ENCODE assay signal across 20 cellular contexts in the genomic region with DNA sequence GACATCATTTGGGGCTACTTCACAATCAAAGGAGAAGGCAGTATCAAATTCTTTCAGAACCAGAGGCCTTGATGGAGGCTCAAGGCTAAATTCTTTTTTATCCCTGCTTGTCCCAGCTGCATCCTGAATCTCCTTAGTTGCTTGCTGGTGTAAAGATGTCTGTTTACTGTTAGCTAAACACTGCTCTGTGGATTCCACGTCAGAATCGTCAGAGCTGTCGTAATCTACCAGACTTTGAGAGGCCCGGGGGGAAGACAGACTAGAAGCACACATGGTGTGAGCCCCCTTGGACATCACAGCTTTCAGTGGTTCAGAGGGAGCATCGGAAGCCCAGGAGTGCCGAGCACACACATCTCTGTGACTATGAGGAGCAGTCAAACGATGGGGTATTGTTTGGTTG. TPM values are rescaled to one million over a fixed set of nuclear protein-coding genes. Genes with fewer than 3 reads are reported as not detected.
DNase-seq lines count a peak whose midpoint lies in the region; ATAC-seq and TF ChIP-seq lines count a peak whose summit lies in the region.
"Had no signal": no experiment of that assay in that cellular context is flagged by ENCODE, and none has a peak within 500 bp of the region (broad histone marks: within the 10 kb centered on the region; RNA-seq: fewer than 3 reads in every experiment).

No MANE protein-coding gene starts in this region.

- peak overlapping the region; percentile 39 for H3K27ac Mint-ChIP-seq in activated T-cell treated with anti-CD3 and anti-CD28 coated beads, Interleukin-2, amount 50 U/mL, for 72 hours
- H3K27ac Mint-ChIP-seq in CD8-positive, alpha-beta T cell, result peak overlapping the region; percentile 34
- peak overlapping the region; percentile 23 for H3K27ac Mint-ChIP-seq in activated T-helper 17 cell treated with anti-CD3 and anti-CD28 coated beads, Interleukin-2, amount 50 U/mL, for 72 hours
- H3K27ac Mint-ChIP-seq in naive thymus-derived CD4-positive, alpha-beta T cell, result peak overlapping the region; percentile 68 to 99 (median 90)
- H3K27ac Mint-ChIP-seq: IgD-negative memory B cell had no signal

- no peak overlapping the region for H3K4me3 Mint-ChIP-seq in activated T-cell treated with anti-CD3 and anti-CD28 coated beads, Interleukin-2, amount 50 U/mL, for 72 hours
- no peak overlapping the region for H3K4me3 Mint-ChIP-seq in CD8-positive, alpha-beta T cell
- no peak overlapping the region for H3K4me3 Mint-ChIP-seq in activated T-helper 17 cell treated with anti-CD3 and anti-CD28 coated beads, Interleukin-2, amount 50 U/mL, for 72 hours
- peak overlapping the region in 3 of 10 donors; percentile 3 to 33 (median 21) for H3K4me3 Mint-ChIP-seq in naive thymus-derived CD4-positive, alpha-beta T cell
- H3K4me3 Mint-ChIP-seq: IgD-negative memory B cell had no signal

- peaks cover 26% of the 10 kb centered on the region for H3K4me1 ChIP-seq in CD8-positive, alpha-beta T cell (ENCODE audit: insufficient read depth, low read length)
- peaks cover 0 to 36% of the 10 kb centered on the region in 2 donors for H3K4me1 ChIP-seq in naive thymus-derived CD4-positive, alpha-beta T cell (ENCODE audit: control insufficient read depth in 2 of 2, insufficient read depth in 2 of 2, low read length in 2 of 2)
- H3K4me1 ChIP-seq: A549 had no signal

- POLR2A ChIA-PET in CD8-positive, alpha-beta T cell (lab: Charles Lee), result no interaction called here
- POLR2A ChIA-PET in naive thymus-derived CD4-positive, alpha-beta T cell (lab: Charles Lee), result interaction anchor here (2.5 kb wide), 1 partner anchor 8 kb away, joined by 6 read pairs; no protein-coding TSS in a partner anchor

- H3K27me3 ChIP-seq in CD8-positive, alpha-beta T cell (ENCODE audit: insufficient read depth, low read length), result no peaks in the 10 kb centered on the region
- H3K27me3 ChIP-seq in naive thymus-derived CD4-positive, alpha-beta T cell (ENCODE audit: control insufficient read depth in 2 of 2, insufficient read depth in 2 of 2, low read length in 2 of 2), result no peaks in the 10 kb centered on the region

- TF ChIP-seq CTCF in CD8-positive, alpha-beta T cell (IDR thresholded peaks at IDR 0.05), result no peak

- CTCF ChIA-PET in CD8-positive, alpha-beta T cell (lab: Charles Lee), result interaction anchor here (1.2 to 5.8 kb wide), 4 partner anchors 27 to 230 kb away, joined by 3 to 114 read pairs (median 6); no protein-coding TSS in a partner anchor
- CTCF ChIA-PET in naive thymus-derived CD4-positive, alpha-beta T cell (lab: Charles Lee), result interaction anchor here (1.0 to 6.2 kb wide), 2 partner anchors 221 to 641 kb away, joined by 3 to 135 read pairs; no protein-coding TSS in a partner anchor

- intact Hi-C loops in CD8-positive, alpha-beta T cell (cut with DNase I, micrococcal nuclease), result no loop called here
- intact Hi-C loops in naive thymus-derived CD4-positive, alpha-beta T cell (cut with micrococcal nuclease), result no loop called here

- H3K4me1 Mint-ChIP-seq in activated T-cell treated with anti-CD3 and anti-CD28 coated beads, Interleukin-2, amount 50 U/mL, for 72 hours (ENCODE audit: low read depth), result peaks cover 36% of the 10 kb centered on the region
- peaks cover 36% of the 10 kb centered on the region for H3K4me1 Mint-ChIP-seq in CD8-positive, alpha-beta T cell (ENCODE audit: low read depth)
- peaks cover 12% of the 10 kb centered on the region for H3K4me1 Mint-ChIP-seq in activated T-helper 17 cell treated with anti-CD3 and anti-CD28 coated beads, Interleukin-2, amount 50 U/mL, for 72 hours
- H3K4me1 Mint-ChIP-seq in naive thymus-derived CD4-positive, alpha-beta T cell, result peaks cover 28 to 68% (median 60%) of the 10 kb centered on the region in 7 donors

- H3K27me3 Mint-ChIP-seq in activated T-cell treated with anti-CD3 and anti-CD28 coated beads, Interleukin-2, amount 50 U/mL, for 72 hours (ENCODE audit: low read depth), result no peaks in the 10 kb centered on the region
- no peaks in the 10 kb centered on the region for H3K27me3 Mint-ChIP-seq in CD8-positive, alpha-beta T cell (ENCODE audit: low read depth)
- no peaks in the 10 kb centered on the region for H3K27me3 Mint-ChIP-seq in activated T-helper 17 cell treated with anti-CD3 and anti-CD28 coated beads, Interleukin-2, amount 50 U/mL, for 72 hours
- no peaks in the 10 kb centered on the region for H3K27me3 Mint-ChIP-seq in naive thymus-derived CD4-positive, alpha-beta T cell
- H3K27me3 Mint-ChIP-seq: IgD-negative memory B cell had no signal

- no peaks in the 10 kb centered on the region for H3K9me3 Mint-ChIP-seq in activated T-cell treated with anti-CD3 and anti-CD28 coated beads, Interleukin-2, amount 50 U/mL, for 72 hours
- no peaks in the 10 kb centered on the region for H3K9me3 Mint-ChIP-seq in CD8-positive, alpha-beta T cell
- no peaks in the 10 kb centered on the region for H3K9me3 Mint-ChIP-seq in activated T-helper 17 cell treated with anti-CD3 and anti-CD28 coated beads, Interleukin-2, amount 50 U/mL, for 72 hours
- no peaks in the 10 kb centered on the region for H3K9me3 Mint-ChIP-seq in naive thymus-derived CD4-positive, alpha-beta T cell
- H3K9me3 Mint-ChIP-seq: IgD-negative memory B cell had no signal

- no peaks in the 10 kb centered on the region for H3K9me3 ChIP-seq in CD8-positive, alpha-beta T cell (ENCODE audit: low read length)
- H3K9me3 ChIP-seq in naive thymus-derived CD4-positive, alpha-beta T cell (ENCODE audit: control insufficient read depth in 2 of 3, low read length in 3 of 3), result no peaks in the 10 kb centered on the region
- H3K9me3 ChIP-seq: A549 had no signal

- peaks cover 4 to 30% of the 10 kb centered on the region in 2 donors for H3K36me3 Mint-ChIP-seq in activated T-cell treated with anti-CD3 and anti-CD28 coated beads, Interleukin-2, amount 50 U/mL, for 72 hours (ENCODE audit: insufficient read depth in 2 of 2)
- H3K36me3 Mint-ChIP-seq in CD8-positive, alpha-beta T cell, result peaks cover 64% of the 10 kb centered on the region
- H3K36me3 Mint-ChIP-seq in activated T-helper 17 cell treated with anti-CD3 and anti-CD28 coated beads, Interleukin-2, amount 50 U/mL, for 72 hours (ENCODE audit: low read depth), result peaks cover 75% of the 10 kb centered on the region
- peaks cover 8 to 56% (median 31%) of the 10 kb centered on the region in 5 donors for H3K36me3 Mint-ChIP-seq in naive thymus-derived CD4-positive, alpha-beta T cell

- no peak overlapping the region for H3K4me3 ChIP-seq in CD8-positive, alpha-beta T cell (ENCODE audit: low read depth, low read length)
- no peak overlapping the region for H3K4me3 ChIP-seq in naive thymus-derived CD4-positive, alpha-beta T cell (ENCODE audit: low read length)
- H3K4me3 ChIP-seq: A549, GM23248 had no signal

- H3K36me3 ChIP-seq in CD8-positive, alpha-beta T cell (ENCODE audit: insufficient read depth, low read length), result peaks cover 16% of the 10 kb centered on the region
- peaks cover 0 to 22% (median 11%) of the 10 kb centered on the region in 3 experiments for H3K36me3 ChIP-seq in naive thymus-derived CD4-positive, alpha-beta T cell (ENCODE audit: control insufficient read depth in 2 of 3, insufficient read depth in 3 of 3, low read length in 3 of 3)

- no peak for DNase-seq in activated T-cell treated with anti-CD3 and anti-CD28 coated beads, Interleukin-2, amount 50 U/mL, for 72 hours
- DNase-seq in activated T-cell treated with anti-CD3 and anti-CD28 coated beads for 4 hours (no peak), cerebellum (ENCODE audit: low spot score) (no peak)
- DNase-seq in CD8-positive, alpha-beta T cell, result no peak
- no peak for DNase-seq in naive thymus-derived CD4-positive, alpha-beta T cell
- DNase-seq in effector CD4-positive, alpha-beta T cell, result no peak
- DNase-seq: AML-193; GM23248; NCI-H146; NCI-H2081 treated with DMSO at 0.1 percent for 48 hours; NCI-H226; NCI-H526 treated with DMSO at 0.1 percent for 48 hours; NK-92 treated with Interleukin-12 subunit alpha and Interleukin-12 subunit beta, amount 100 ng/mL, for 24 hours had no signal

- no peak overlapping the region for H3K27ac ChIP-seq in CD8-positive, alpha-beta T cell (ENCODE audit: low read depth, low read length)
- H3K27ac ChIP-seq in naive thymus-derived CD4-positive, alpha-beta T cell (ENCODE audit: low read depth, low read length), result no peak overlapping the region
- H3K27ac ChIP-seq: A549, GM23248 had no signal

- ATAC-seq in activated T-cell treated with anti-CD3 and anti-CD28 coated beads, Interleukin-2, amount 50 U/mL, for 72 hours (replicated peaks in 1 of 2), result no peak
- ATAC-seq in CD8-positive, alpha-beta T cell, result no peak
- ATAC-seq in activated T-helper 17 cell treated with anti-CD3 and anti-CD28 coated beads, Interleukin-2, amount 50 U/mL, for 72 hours (replicated peaks), result no peak
- ATAC-seq in naive thymus-derived CD4-positive, alpha-beta T cell, result no peak
- no peak for ATAC-seq in GM18517 (IDR thresholded peaks at IDR 0.05; ENCODE audit: unreplicated experiment)
- ATAC-seq: A549, HCT116 had no signal

RNA-seq across cellular contexts. Expression of gene LINS1, which starts 32.6 kb away (rescaled TPM):
- total RNA-seq in activated T-cell treated with anti-CD3 and anti-CD28 coated beads, Interleukin-2, amount 50 U/mL, for 72 hours, result 10 to 100 TPM; 41.6 to 51.2 TPM
- 10 to 100 TPM; 42.8 to 45.9 TPM for total RNA-seq in CD8-positive, alpha-beta T cell
- total RNA-seq in activated T-helper 17 cell treated with anti-CD3 and anti-CD28 coated beads, Interleukin-2, amount 50 U/mL, for 72 hours, result 10 to 100 TPM; 33.0 to 45.0 TPM
- 100 to 1,000 TPM in 1 of 5 experiments, 10 to 100 TPM in 4; 50.7 to 116 (median 76.9) TPM for total RNA-seq in naive thymus-derived CD4-positive, alpha-beta T cell
- polyA plus RNA-seq in naive thymus-derived CD4-positive, alpha-beta T cell, result 100 to 1,000 TPM in 1 of 2 donors, 10 to 100 TPM in 1; 98.1 to 104 TPM
- 50.0 TPM for total RNA-seq in cerebellum

RNA-seq across cellular contexts. Expression of gene ASB7, which starts 33.0 kb away (rescaled TPM):
- 10 to 100 TPM; 35.7 TPM for total RNA-seq in activated T-cell treated with anti-CD3 and anti-CD28 coated beads, Interleukin-2, amount 50 U/mL, for 72 hours
- total RNA-seq in CD8-positive, alpha-beta T cell, result 10 to 100 TPM; 17.2 to 19.9 TPM
- total RNA-seq in activated T-helper 17 cell treated with anti-CD3 and anti-CD28 coated beads, Interleukin-2, amount 50 U/mL, for 72 hours, result 10 to 100 TPM; 16.4 to 30.3 TPM
- 10 to 100 TPM; 15.4 to 27.2 (median 18.9) TPM for total RNA-seq in naive thymus-derived CD4-positive, alpha-beta T cell
- 10 to 100 TPM; 11.8 to 17.6 TPM for polyA plus RNA-seq in naive thymus-derived CD4-positive, alpha-beta T cell
- total RNA-seq in cerebellum, result 15.2 TPM

RNA-seq across cellular contexts. Expression of gene CERS3, which starts 40.7 kb away (rescaled TPM):
- total RNA-seq in activated T-cell treated with anti-CD3 and anti-CD28 coated beads, Interleukin-2, amount 50 U/mL, for 72 hours, result 1 to 10 TPM in 1 of 2 donors, under 1 TPM in 1; 0.22 to 2.2 TPM
- 1 to 10 TPM in 1 of 2 experiments, under 1 TPM in 1; 0.92 to 1.2 TPM for total RNA-seq in CD8-positive, alpha-beta T cell
- total RNA-seq in activated T-helper 17 cell treated with anti-CD3 and anti-CD28 coated beads, Interleukin-2, amount 50 U/mL, for 72 hours, result 1 to 10 TPM in 1 of 2 donors, under 1 TPM in 1; 0.54 to 1.0 TPM
- 1 to 10 TPM; 1.8 to 5.5 (median 4.0) TPM for total RNA-seq in naive thymus-derived CD4-positive, alpha-beta T cell
- polyA plus RNA-seq in naive thymus-derived CD4-positive, alpha-beta T cell, result under 1 TPM; 0.27 to 0.55 TPM
- 0.73 TPM for total RNA-seq in cerebellum
- total RNA-seq: Daoy, GM23248, HT-29 had no signal
- polyA plus RNA-seq: A549, GM23248, IgD-negative memory B cell had no signal

Comparison
In these comparisons a context has a peak if more than half of its experiments do, and no peak if none do; other contexts are left out.
1. H3K27ac Mint-ChIP-seq: peak in every context shown above with its lines; median percentile 90 in naive thymus-derived CD4-positive, alpha-beta T cell; 39 in activated T-cell treated with anti-CD3 and anti-CD28 coated beads, Interleukin-2, amount 50 U/mL, for 72 hours; 34 in CD8-positive, alpha-beta T cell; 23 in activated T-helper 17 cell treated with anti-CD3 and anti-CD28 coated beads, Interleukin-2, amount 50 U/mL, for 72 hours.